17 cellular contexts compared by ENCODE assay signal in genomic region chr15:52546031-52546751, GRCh38. TPM values are rescaled to one million over a fixed set of nuclear protein-coding genes. Genes with fewer than 3 reads are reported as not detected.
DNase-seq lines count a peak whose midpoint lies in the region; ATAC-seq, FAIRE-seq and TF ChIP-seq lines count a peak whose summit lies in the region.
"Had no signal": no experiment of that assay in that cellular context is flagged by ENCODE, and none has a peak within 500 bp of the region (broad histone marks: within the 10 kb centered on the region; RNA-seq: fewer than 3 reads in every experiment).

No MANE protein-coding gene starts in this region.

- no peak for TF ChIP-seq POLR2A in HCT116 (IDR thresholded peaks at IDR 0.05; ENCODE audit: borderline replicate concordance, extremely low read depth, insufficient read depth, insufficient read length)
- peak; percentile 69; the same call in 1 of the 2 replicates for TF ChIP-seq POLR2A in GM12878 (IDR thresholded peaks at IDR 0.05; ENCODE audit: low read depth, low read length)

- intact Hi-C loops in HCT116 (cut with micrococcal nuclease) (no loop called here), GM12878 (cut with micrococcal nuclease; ENCODE audit: unreplicated experiment) (no loop called here), mucosa of descending colon (cut with DNase I, micrococcal nuclease) (no loop called here), left lung (cut with DNase I) (no loop called here)

- TF ChIP-seq EP300 in GM12878 (IDR thresholded peaks at IDR 0.05; ENCODE audit: borderline replicate concordance in 1 of 2, control insufficient read depth in 1 of 2, low read depth in 2 of 2, low read length in 2 of 2) = no peak

- H3K79me2 ChIP-seq in HCT116 (ENCODE audit: insufficient read depth, low read length) (peaks cover 9% of the 10 kb centered on the region), GM12878 (ENCODE audit: control insufficient read depth, insufficient read depth, low read length) (no peaks in the 10 kb centered on the region)

- BruUV-seq in HCT116 (replicated peaks; lab: Mats Ljungman, UMichigan) (no TSS peak), GM12878 (replicated peaks; lab: Mats Ljungman, UMichigan) (no TSS peak)

- peak; percentile 49 for ATAC-seq in HCT116
- ATAC-seq in GM12878 = peak; percentile 57
- peak; percentile 36 for ATAC-seq in mucosa of descending colon
- ATAC-seq in GM19467 (IDR thresholded peaks at IDR 0.05; ENCODE audit: unreplicated experiment) = no peak
- ATAC-seq in left lung = no peak
- ATAC-seq in GM21576 (IDR thresholded peaks at IDR 0.05; ENCODE audit: unreplicated experiment) = no peak
- ATAC-seq: CD8-positive, alpha-beta T cell had no signal

- SMC1A ChIA-PET in GM12878 (lab: Charles Lee; ENCODE audit: uncharacterized antibody, unreplicated experiment) = no interaction called here

- whole genome bisulfite sequencing in GM12878 (ENCODE audit: insufficient coverage, insufficient replicate concordance, low lambda C conversion rate, missing lambda C conversion rate) = 69% methylated on average over 5 of the region's 5 CpGs

- TF ChIP-seq RAD21 in HCT116 (IDR thresholded peaks at IDR 0.05; ENCODE audit: low read depth) = no peak
- no peak for TF ChIP-seq RAD21 in GM12878 (IDR thresholded peaks at IDR 0.05; ENCODE audit: insufficient read depth, low read depth, low read length)

- peaks cover 14 to 29% of the 10 kb centered on the region in 2 experiments; a peak in 3 of 4 replicates for H3K36me3 ChIP-seq in HCT116 (ENCODE audit: control insufficient read depth in 1 of 2, insufficient read depth in 2 of 2, low read length in 2 of 2)
- H3K36me3 ChIP-seq in GM12878 (ENCODE audit: control insufficient read depth in 2 of 2, insufficient read depth in 2 of 2, low read length in 1 of 2) = peaks cover 12 to 15% of the 10 kb centered on the region in 2 experiments
- H3K36me3 ChIP-seq in mucosa of descending colon (ENCODE audit: low read depth) = no peaks in the 10 kb centered on the region
- peaks cover 0 to 56% of the 10 kb centered on the region in 2 donors for H3K36me3 ChIP-seq in left lung

- H3K27ac ChIP-seq in HCT116 (ENCODE audit: low read depth, low read length) = no peak overlapping the region
- no peak overlapping the region for H3K27ac ChIP-seq in GM12878 (ENCODE audit: control insufficient read depth, insufficient read depth)
- no peak overlapping the region for H3K27ac ChIP-seq in left lung
- H3K27ac ChIP-seq: epithelial cell of prostate, SK-N-MC had no signal

- in situ Hi-C loops in GM12878 (cut with MboI) = no loop called here

- H3K9ac ChIP-seq in HCT116 (ENCODE audit: low read length) (no peak overlapping the region), GM12878 (ENCODE audit: control insufficient read depth, insufficient read depth, low read length) (no peak overlapping the region)

- DNase-seq in NCI-H82 (lab: John Stamatoyannopoulos, UW) (peak; percentile 41), NCI-H82 treated with DMSO at 0.1 percent for 48 hours (lab: John Stamatoyannopoulos, UW; ENCODE audit: unreplicated experiment) (no peak), HCT116 (ENCODE audit: low read depth, low spot score) (no peak), GM12878 (ENCODE audit: low read depth, low spot score) (no peak), mucosa of descending colon (no peak), left lung (no peak)
- DNase-seq: 8988T; amniotic stem cell; CD8-positive, alpha-beta T cell; naive B cell; NCI-H2029; stimulated activated CD8-positive, alpha-beta memory T cell treated with anti-CD3 and anti-CD28 coated beads, Interleukin-4, amount 100 ng/mL, for 48 hours; trophoblast cell had no signal

- H3K4me2 ChIP-seq in HCT116 (ENCODE audit: low read length) (no peak overlapping the region), GM12878 (ENCODE audit: control insufficient read depth, insufficient read depth) (no peak overlapping the region)

- H3K9me3 ChIP-seq in HCT116 (ENCODE audit: control insufficient read depth in 1 of 2, insufficient read depth in 1 of 2, low read depth in 1 of 2, low read length in 2 of 2) (no peaks in the 10 kb centered on the region), GM12878 (replicated peaks; ENCODE audit: control insufficient read depth, insufficient read depth, low read length) (peaks cover 7% of the 10 kb centered on the region; the same call in 1 of the 3 replicates), mucosa of descending colon (peaks cover 10% of the 10 kb centered on the region), left lung (no peaks in the 10 kb centered on the region)

- FAIRE-seq in GM12878 (lab: Jason Lieb, UNC) = no peak

- no peaks in the 10 kb centered on the region for H3K27me3 ChIP-seq in HCT116 (ENCODE audit: insufficient read depth, low read length)
- H3K27me3 ChIP-seq in GM12878 (replicated peaks in 1 of 2; ENCODE audit: control insufficient read depth in 2 of 2, insufficient read depth in 2 of 2, low read length in 1 of 2) = no peaks in the 10 kb centered on the region
- H3K27me3 ChIP-seq in left lung = no peaks in the 10 kb centered on the region

- no peaks in the 10 kb centered on the region for H3K9me2 ChIP-seq in HCT116 (ENCODE audit: insufficient read depth)

- CTCF ChIA-PET in HCT116 (lab: Charles Lee) (no interaction called here), GM12878 (lab: Yijun Ruan, JAX) (interaction anchor here (0.6 to 1.2 kb wide), 2 partner anchors 88 to 185 kb away, joined by 3 to 4 read pairs; no protein-coding TSS in a partner anchor)

- H3K4me3 ChIP-seq in HCT116 (replicated peaks in 1 of 2; ENCODE audit: low read depth in 1 of 2, low read length in 2 of 2) (no peak overlapping the region), GM12878 (no peak overlapping the region), mucosa of descending colon (no peak overlapping the region), left lung (no peak overlapping the region)
- H3K4me3 ChIP-seq: SK-N-MC had no signal

- no peak for TF ChIP-seq CTCF in HCT116 (IDR thresholded peaks at IDR 0.05 in 2 of 3, conservative IDR thresholded peaks at IDR 0.05 in 1 of 3; ENCODE audit: borderline replicate concordance in 1 of 3, insufficient read depth in 1 of 3, low read depth in 2 of 3, low read length in 2 of 3)
- TF ChIP-seq CTCF in GM12878 (IDR thresholded peaks at IDR 0.05 in 2 of 3, conservative IDR thresholded peaks at IDR 0.05 in 1 of 3; ENCODE audit: control insufficient read depth in 2 of 3, extremely low read depth in 1 of 3, insufficient read depth in 1 of 3, low read depth in 3 of 3, low read length in 3 of 3) = no peak
- TF ChIP-seq CTCF in mucosa of descending colon (IDR thresholded peaks at IDR 0.05) = no peak
- no peak for TF ChIP-seq CTCF in left lung (IDR thresholded peaks at IDR 0.05)

- H4K20me1 ChIP-seq in HCT116 (ENCODE audit: insufficient read depth) = no peaks in the 10 kb centered on the region
- H4K20me1 ChIP-seq in GM12878 (ENCODE audit: control insufficient read depth, insufficient read depth) = no peaks in the 10 kb centered on the region

- POLR2A ChIA-PET in HCT116 (lab: Charles Lee) = no interaction called here
- POLR2A ChIA-PET in GM12878 (lab: Charles Lee) = no interaction called here

- RAD21 ChIA-PET in HCT116 (lab: Charles Lee; ENCODE audit: low non-redundant PET in 1 of 2, low total read pairs in 2 of 2, uncharacterized antibody in 2 of 2, unreplicated experiment in 2 of 2) = no interaction called here
- RAD21 ChIA-PET in GM12878 (lab: Charles Lee; ENCODE audit: unreplicated experiment) = no interaction called here

- H2AFZ ChIP-seq in HCT116 (ENCODE audit: low read depth, low read length, poor library complexity, severe bottlenecking) (no peak overlapping the region), GM12878 (ENCODE audit: control insufficient read depth, low read depth, low read length) (no peak overlapping the region)

- H3K4me1 ChIP-seq in HCT116 (ENCODE audit: control insufficient read depth in 1 of 2, insufficient read depth in 2 of 2, low read length in 2 of 2) (no peaks in the 10 kb centered on the region), GM12878 (ENCODE audit: control insufficient read depth, insufficient read depth, low read length) (no peaks in the 10 kb centered on the region), mucosa of descending colon (ENCODE audit: low read depth) (no peaks in the 10 kb centered on the region), left lung (peaks cover 0 to 1% of the 10 kb centered on the region in 2 donors)

RNA-seq across cellular contexts. Expression of gene MYO5A, which starts 17.5 kb away (rescaled TPM):
- 17.6 TPM for total RNA-seq in HCT116 (2021; ENCODE audit: unreplicated experiment)
- polyA plus RNA-seq in HCT116 (2012) = 9.4 and 10.3 TPM in 2 replicates
- total RNA-seq in GM12878 (2013; cell fraction: nucleolus; rRNA removed) = 30.8 and 31.3 TPM in 2 replicates
- 32.4 and 33.1 TPM in 2 replicates for total RNA-seq in GM12878 (2014; rRNA removed)
- total RNA-seq in GM12878 (2014; rRNA removed; fragmentation: Illumina TruSeq; extraction: Trizol) = 32.1 and 35.0 TPM in 2 replicates
- 30.2 and 34.6 TPM in 2 replicates for total RNA-seq in GM12878 (2021)
- polyA plus RNA-seq in GM12878 (2011; ENCODE audit: low read depth) = 7.1 TPM
- polyA plus RNA-seq in GM12878 (2011; rRNA removed) = 42.9 and 44.5 TPM in 2 replicates
- polyA plus RNA-seq in GM12878 (2011; cell fraction: cytosol; rRNA removed) = 37.6 and 43.4 TPM in 2 replicates
- 51.9 and 59.1 TPM in 2 replicates for polyA plus RNA-seq in GM12878 (2011; cell fraction: nucleus; rRNA removed)
- 9.3 and 14.9 TPM in 2 replicates for polyA plus RNA-seq in GM12878 (2012)
- 26.8 and 41.0 TPM in 2 replicates for polyA plus RNA-seq in GM12878 (2014; fragmentation: Illumina TruSeq; extraction: Trizol)
- 1 to 10 TPM; 4.2 to 4.3 TPM for polyA plus RNA-seq in GM12878 (2014; fragmentation: Nextera tagmentation; extraction: Ambion mirVana)
- 29.8 and 30.4 TPM in 2 replicates for polyA plus RNA-seq in GM12878 (2014; rRNA removed)
- 10 to 100 TPM; 17.6 to 18.1 TPM for polyA plus RNA-seq in GM12878 (2016; fragmentation: Nextera tagmentation; extraction: Ambion mirVana)
- 72.4 and 94.5 TPM in 2 replicates for polyA minus RNA-seq in GM12878 (2011; rRNA and poly(A)+ RNA removed)
- 17.6 and 29.7 TPM in 2 replicates for polyA minus RNA-seq in GM12878 (2011; cell fraction: cytosol; rRNA and poly(A)+ RNA removed)
- 28.9 and 42.3 TPM in 2 replicates for polyA minus RNA-seq in GM12878 (2011; cell fraction: nucleus; rRNA and poly(A)+ RNA removed)
- 10 to 100 TPM in 2 of 3 donors, 1 to 10 TPM in 1; 4.1 to 26.7 (median 12.6) TPM for total RNA-seq in mucosa of descending colon
- total RNA-seq in left lung = 10 to 100 TPM; 21.8 to 33.4 TPM

RNA-seq across cellular contexts. Expression of gene ARPP19, which starts 22.6 kb away (rescaled TPM):
- 163 TPM for total RNA-seq in HCT116 (2021; ENCODE audit: unreplicated experiment)
- polyA plus RNA-seq in HCT116 (2012) = 53.1 and 54.3 TPM in 2 replicates
- total RNA-seq in GM12878 (2013; cell fraction: nucleolus; rRNA removed) = 73.4 and 75.0 TPM in 2 replicates
- total RNA-seq in GM12878 (2014; rRNA removed) = 122 and 150 TPM in 2 replicates
- 123 and 129 TPM in 2 replicates for total RNA-seq in GM12878 (2014; rRNA removed; fragmentation: Illumina TruSeq; extraction: Trizol)
- 161 and 167 TPM in 2 replicates for total RNA-seq in GM12878 (2021)
- 27.5 TPM for polyA plus RNA-seq in GM12878 (2011; ENCODE audit: low read depth)
- polyA plus RNA-seq in GM12878 (2011; rRNA removed) = 167 and 209 TPM in 2 replicates
- 40.2 and 49.8 TPM in 2 replicates for polyA plus RNA-seq in GM12878 (2011; cell fraction: cytosol; rRNA removed)
- 24.9 and 28.6 TPM in 2 replicates for polyA plus RNA-seq in GM12878 (2011; cell fraction: nucleus; rRNA removed)
- polyA plus RNA-seq in GM12878 (2012) = 48.0 and 52.4 TPM in 2 replicates
- polyA plus RNA-seq in GM12878 (2014; fragmentation: Illumina TruSeq; extraction: Trizol) = 119 and 147 TPM in 2 replicates
- 100 to 1,000 TPM in 1 of 2 experiments, 10 to 100 TPM in 1; 77.2 to 114 TPM for polyA plus RNA-seq in GM12878 (2014; fragmentation: Nextera tagmentation; extraction: Ambion mirVana)
- polyA plus RNA-seq in GM12878 (2014; rRNA removed) = 71.2 and 84.8 TPM in 2 replicates
- polyA plus RNA-seq in GM12878 (2016; fragmentation: Nextera tagmentation; extraction: Ambion mirVana) = 100 to 1,000 TPM; 120 to 124 TPM
- 62.9 and 115 TPM in 2 replicates for polyA minus RNA-seq in GM12878 (2011; rRNA and poly(A)+ RNA removed)
- polyA minus RNA-seq in GM12878 (2011; cell fraction: cytosol; rRNA and poly(A)+ RNA removed) = 40.1 and 44.7 TPM in 2 replicates
- 13.4 and 25.0 TPM in 2 replicates for polyA minus RNA-seq in GM12878 (2011; cell fraction: nucleus; rRNA and poly(A)+ RNA removed)
- 100 to 1,000 TPM in 2 of 3 donors, 10 to 100 TPM in 1; 64.5 to 201 (median 108) TPM for total RNA-seq in mucosa of descending colon
- total RNA-seq in left lung = 100 to 1,000 TPM; 152 to 158 TPM

Comparison
In these comparisons a context has a peak if more than half of its experiments do, and no peak if none do; other contexts are left out.
1. ATAC-seq: peak in HCT116 (single experiment), GM12878 (single experiment) and mucosa of descending colon (single experiment); none in GM19467 (single experiment), left lung (single experiment) and GM21576 (single experiment).